Comparison of ENCODE assay signal across 16 cellular contexts in genomic region chr1:183901748-183902341, GRCh38.
DNase-seq lines count a peak whose midpoint lies in the region; ATAC-seq, FAIRE-seq and TF ChIP-seq lines count a peak whose summit lies in the region.
"Had no signal": no experiment of that assay in that cellular context is flagged by ENCODE, and none has a peak within 500 bp of the region (broad histone marks: within the 10 kb centered on the region; RNA-seq: fewer than 3 reads in every experiment).

No MANE protein-coding gene starts in this region.

- intact Hi-C loops in stomach (cut with DNase I; ENCODE audit: low total_unique reads) (no loop called here), natural killer cell (cut with micrococcal nuclease) (no loop called here)

- H3K9ac ChIP-seq in OCI-LY3 (ENCODE audit: low read length) = peak overlapping the region; percentile 7; the same call in 1 of the 2 replicates

- FAIRE-seq in small intestine (lab: Jason Lieb, UNC) = no peak

- H3K4me1 ChIP-seq in OCI-LY3 (ENCODE audit: low read length) (peaks cover 62% of the 10 kb centered on the region), stomach (peaks cover 0 to 10% (median 0%) of the 10 kb centered on the region in 4 donors), small intestine (ENCODE audit: control insufficient read depth in 2 of 2, insufficient read depth in 1 of 2, low read depth in 1 of 2, low read length in 1 of 2) (no peaks in the 10 kb centered on the region)
- H3K4me1 ChIP-seq: tibial artery had no signal

- H3K9me3 ChIP-seq in OCI-LY3 (ENCODE audit: insufficient read depth, low read length) (no peaks in the 10 kb centered on the region), stomach (no peaks in the 10 kb centered on the region), small intestine (ENCODE audit: control insufficient read depth, low read depth) (no peaks in the 10 kb centered on the region)
- H3K9me3 ChIP-seq: neutrophil, tibial artery had no signal

- TF ChIP-seq CTCF in GM10266 (IDR thresholded peaks at IDR 0.05; ENCODE audit: control insufficient read depth, insufficient read depth, low read depth, missing control alignments) = no peak
- no peak for TF ChIP-seq CTCF in OCI-LY3 (IDR thresholded peaks at IDR 0.05; ENCODE audit: low read depth, low read length)
- TF ChIP-seq CTCF in fibroblast of the aortic adventitia (IDR thresholded peaks at IDR 0.05; ENCODE audit: insufficient read depth, low read length) = no peak
- TF ChIP-seq CTCF in stomach (IDR thresholded peaks at IDR 0.05) = no peak
- TF ChIP-seq CTCF in natural killer cell (IDR thresholded peaks at IDR 0.05) = no peak

- no peaks in the 10 kb centered on the region for H3K79me2 ChIP-seq in OCI-LY3 (ENCODE audit: low read length)

- H3K27me3 Mint-ChIP-seq in natural killer cell (ENCODE audit: low read depth in 2 of 2) = peaks cover 0 to 9% of the 10 kb centered on the region in 2 donors
- H3K27me3 Mint-ChIP-seq: CD8-positive, alpha-beta memory T cell had no signal

- peak; percentile 6 for DNase-seq in GM10266 (ENCODE audit: extremely low spot score)
- DNase-seq in fibroblast of the aortic adventitia (ENCODE audit: low read depth) = peak; percentile 51
- no peak for DNase-seq in stomach
- DNase-seq in natural killer cell = no peak
- DNase-seq in small intestine = no peak
- DNase-seq: activated T-cell treated with anti-CD3 and anti-CD28 coated beads for 4 hours; CD8-positive, alpha-beta memory T cell; left ventricle myocardium superior; NCI-H345; tibial artery had no signal

- no peaks in the 10 kb centered on the region for H3K9me3 Mint-ChIP-seq in natural killer cell
- H3K9me3 Mint-ChIP-seq: GM23338 had no signal

- H3K27me3 ChIP-seq in OCI-LY3 (ENCODE audit: low read depth, low read length) (peaks cover 5% of the 10 kb centered on the region), stomach (no peaks in the 10 kb centered on the region), small intestine (ENCODE audit: control insufficient read depth in 2 of 2, insufficient read depth in 2 of 2, low read length in 2 of 2) (no peaks in the 10 kb centered on the region)
- H3K27me3 ChIP-seq: neutrophil, tibial artery had no signal

- WGBS in stomach, 5 donors = 19 to 50% (median 42%) methylated on average over 1 of the region's 1 CpG
- 17 to 58% (median 33%) methylated on average over 1 of the region's 1 CpG for WGBS in small intestine, 3 donors

- peak overlapping the region; percentile 65 for H3K27ac ChIP-seq in OCI-LY3 (ENCODE audit: low read length)
- H3K27ac ChIP-seq in stomach = no peak overlapping the region
- H3K27ac ChIP-seq in small intestine (ENCODE audit: low read depth in 1 of 2, low read length in 1 of 2) = no peak overlapping the region
- H3K27ac ChIP-seq: neutrophil, RWPE1, tibial artery had no signal

- peaks cover 3% of the 10 kb centered on the region for H3K36me3 ChIP-seq in OCI-LY3 (replicated peaks; ENCODE audit: low read depth, low read length)
- H3K36me3 ChIP-seq in stomach = peaks cover 0 to 73% (median 38%) of the 10 kb centered on the region in 4 donors
- H3K36me3 ChIP-seq in small intestine (ENCODE audit: control insufficient read depth in 2 of 2, insufficient read depth in 2 of 2, low read length in 2 of 2) = peaks cover 0 to 7% of the 10 kb centered on the region in 2 donors
- H3K36me3 ChIP-seq: neutrophil had no signal

- peak overlapping the region; percentile 63 for H3K4me2 ChIP-seq in OCI-LY3 (ENCODE audit: low read length)
- H3K4me2 ChIP-seq: GM23338 had no signal

- peak overlapping the region; percentile 31 for H3K4me3 ChIP-seq in OCI-LY3 (ENCODE audit: low read length)
- no peak overlapping the region for H3K4me3 ChIP-seq in fibroblast of the aortic adventitia (ENCODE audit: low read depth, low read length)
- no peak overlapping the region for H3K4me3 ChIP-seq in stomach
- H3K4me3 ChIP-seq in small intestine (ENCODE audit: low read depth in 1 of 2, low read length in 2 of 2) = no peak overlapping the region
- H3K4me3 ChIP-seq: GM23338, skin epidermis, tibial artery had no signal

- H2AFZ ChIP-seq in OCI-LY3 (ENCODE audit: low read depth, low read length) = no peak overlapping the region
- H2AFZ ChIP-seq: GM23338 had no signal

- H3K36me3 Mint-ChIP-seq in natural killer cell = no peaks in the 10 kb centered on the region

- ATAC-seq in GM21529 (IDR thresholded peaks at IDR 0.05; ENCODE audit: unreplicated experiment) = peak; percentile 35
- no peak for ATAC-seq in natural killer cell
- ATAC-seq: GM23338, left ventricle myocardium superior had no signal

- H3K27ac Mint-ChIP-seq in natural killer cell = no peak overlapping the region
- H3K27ac Mint-ChIP-seq: GM23338 had no signal

- no peak overlapping the region for H3K4me3 Mint-ChIP-seq in natural killer cell
- H3K4me3 Mint-ChIP-seq: CD8-positive, alpha-beta memory T cell; GM23338 had no signal

- no peaks in the 10 kb centered on the region for H4K20me1 ChIP-seq in OCI-LY3 (ENCODE audit: insufficient read depth, low read length)

- H3K4me1 Mint-ChIP-seq in natural killer cell = peaks cover 2 to 3% of the 10 kb centered on the region in 2 donors
- H3K4me1 Mint-ChIP-seq: GM23338 had no signal

- TF ChIP-seq POLR2A in stomach (IDR thresholded peaks at IDR 0.05) = no peak

- TF ChIP-seq EP300 in stomach (IDR thresholded peaks at IDR 0.05) = no peak

Comparison
In these comparisons a context has a peak if more than half of its experiments do, and no peak if none do; other contexts are left out.
1. DNase-seq: peak in GM10266 (single experiment) and fibroblast of the aortic adventitia (single experiment); none in stomach (single experiment), natural killer cell (single experiment) and small intestine (single experiment).